Comparison of ENCODE assay signal across 16 cellular contexts in the genomic region with DNA sequence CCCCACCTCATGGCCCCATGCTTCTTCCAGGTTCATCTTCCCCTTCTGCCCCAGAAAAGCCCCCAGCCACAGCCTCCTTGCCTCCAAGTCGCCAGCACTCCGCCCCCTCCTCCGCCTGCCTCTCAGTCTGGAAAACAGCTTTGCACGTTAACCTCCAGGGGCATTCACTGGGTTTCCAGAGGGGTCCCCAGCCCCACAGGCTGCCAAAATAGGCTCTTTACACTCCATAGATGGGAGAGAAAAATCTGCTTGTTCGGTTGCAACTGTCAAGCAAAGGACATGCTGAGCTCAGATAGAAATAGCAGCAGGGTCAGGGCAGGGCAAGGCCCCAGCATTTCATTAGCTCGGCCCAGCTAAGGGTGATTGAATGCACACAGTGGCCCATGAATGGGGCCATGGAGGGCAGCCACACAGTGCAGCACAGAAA.
DNase-seq lines count a peak whose midpoint lies in the region; ATAC-seq and TF ChIP-seq lines count a peak whose summit lies in the region.
"Had no signal": no experiment of that assay in that cellular context is flagged by ENCODE, and none has a peak within 500 bp of the region (broad histone marks: within the 10 kb centered on the region; RNA-seq: fewer than 3 reads in every experiment).

No MANE protein-coding gene starts in this region.

- dilution Hi-C loops in IMR-90 (cut with HindIII; ENCODE audit: low sequenced_read_pairs, unreplicated experiment), result no loop called here

- H3K79me1 ChIP-seq in IMR-90 (ENCODE audit: low read depth in 1 of 2, low read length in 2 of 2), result no peaks in the 10 kb centered on the region

- H2AFZ ChIP-seq in IMR-90 (replicated peaks; ENCODE audit: low read length, poor library complexity) (no peak overlapping the region), PC-3 (ENCODE audit: low read length) (no peak overlapping the region)

- H3K9me2 ChIP-seq in PC-3 (replicated peaks; ENCODE audit: low read length), result no peaks in the 10 kb centered on the region

- POLR2A ChIA-PET in IMR-90 (lab: Charles Lee; ENCODE audit: unreplicated experiment), result no interaction called here
- POLR2A ChIA-PET in PC-3 (lab: Charles Lee; ENCODE audit: unreplicated experiment), result no interaction called here

- H2BK120ac ChIP-seq in IMR-90 (ENCODE audit: low read depth, low read length), result no peak overlapping the region

- no peaks in the 10 kb centered on the region for H3K79me2 ChIP-seq in PC-3 (ENCODE audit: low read length)

- H3K9me3 ChIP-seq in IMR-90 (ENCODE audit: control insufficient read depth, insufficient read depth, low read length) (no peaks in the 10 kb centered on the region), mesodermal cell (ENCODE audit: control insufficient read depth, low read length) (no peaks in the 10 kb centered on the region), gastrocnemius medialis (no peaks in the 10 kb centered on the region), PC-3 (ENCODE audit: low read length) (no peaks in the 10 kb centered on the region)
- H3K9me3 ChIP-seq: adrenal gland, pancreas, Peyer's patch had no signal

- no TSS peak for BruUV-seq in IMR-90 (replicated peaks; lab: Mats Ljungman, UMichigan)
- no TSS peak for BruUV-seq in PC-3 (replicated peaks; lab: Mats Ljungman, UMichigan)

- H3K4ac ChIP-seq in IMR-90 (ENCODE audit: low read depth, low read length), result no peak overlapping the region

- in situ Hi-C loops in IMR-90 (cut with MboI; ENCODE audit: low sequenced_read_pairs), result no loop called here
- in situ Hi-C loops in gastrocnemius medialis (cut with MboI; ENCODE audit: low sequenced_read_pairs in 4 of 4), result loop anchor here in 1 of 4 donors (25.0 kb wide), 1 partner anchor 248 kb away; a partner anchor contains a TSS

- intact Hi-C loops in IMR-90 (cut with micrococcal nuclease) (no loop called here), head of caudate nucleus (cut with DNase I) (no loop called here), gastrocnemius medialis (cut with DNase I; ENCODE audit: low total_unique reads) (no loop called here), PC-3 (cut with micrococcal nuclease) (no loop called here)

- no peak overlapping the region for H2BK5ac ChIP-seq in IMR-90 (ENCODE audit: low read depth, low read length, poor library complexity, severe bottlenecking)

- no peak overlapping the region for H4K8ac ChIP-seq in IMR-90 (ENCODE audit: low read depth in 2 of 2, low read length in 2 of 2)

- peaks cover 7% of the 10 kb centered on the region for H3K9me1 ChIP-seq in IMR-90 (ENCODE audit: insufficient read depth, low read length)

- H3K9ac ChIP-seq in IMR-90 (ENCODE audit: low read depth, low read length) (no peak overlapping the region), PC-3 (ENCODE audit: low read length) (no peak overlapping the region)

- H4K20me1 ChIP-seq in IMR-90 (ENCODE audit: insufficient read depth, low read length), result no peaks in the 10 kb centered on the region
- H4K20me1 ChIP-seq in PC-3 (ENCODE audit: low read length), result no peaks in the 10 kb centered on the region

- H3K56ac ChIP-seq in IMR-90 (ENCODE audit: extremely low read depth, insufficient read depth, low read length), result no peak overlapping the region

- H3K4me2 ChIP-seq in IMR-90 (ENCODE audit: low read depth, low read length), result no peak overlapping the region
- H3K4me2 ChIP-seq in PC-3 (ENCODE audit: low read length), result no peak overlapping the region

- H3K36me3 ChIP-seq in IMR-90 (ENCODE audit: control insufficient read depth, insufficient read depth, low read length), result no peaks in the 10 kb centered on the region
- H3K36me3 ChIP-seq in mesodermal cell (ENCODE audit: control insufficient read depth, insufficient read depth, low read length), result no peaks in the 10 kb centered on the region
- H3K36me3 ChIP-seq in gastrocnemius medialis, result no peaks in the 10 kb centered on the region
- no peaks in the 10 kb centered on the region for H3K36me3 ChIP-seq in PC-3 (ENCODE audit: low read depth, low read length)
- H3K36me3 ChIP-seq: adrenal gland, pancreas, Peyer's patch had no signal

- no peak for TF ChIP-seq RAD21 in IMR-90 (IDR thresholded peaks at IDR 0.05; ENCODE audit: low read length)

- H2AK9ac ChIP-seq in IMR-90 (replicated peaks; ENCODE audit: low read depth, low read length, poor library complexity), result no peak overlapping the region

- ATAC-seq in IMR-90 (ENCODE audit: low read depth) (no peak), gastrocnemius medialis (peak; percentile 46 to 71), HG03095 (IDR thresholded peaks at IDR 0.05; ENCODE audit: unreplicated experiment) (no peak), PC-3 (no peak), HG02938 (IDR thresholded peaks at IDR 0.05; ENCODE audit: unreplicated experiment) (no peak)
- ATAC-seq: pancreas had no signal

- CTCF ChIA-PET in IMR-90 (lab: Yijun Ruan, JAX) (interaction anchor here (0.6 kb wide), 1 partner anchor 80 kb away, joined by 3 read pairs; no protein-coding TSS in a partner anchor), PC-3 (lab: Charles Lee) (interaction anchor here (0.6 kb wide), 1 partner anchor 284 kb away, joined by 3 read pairs; no protein-coding TSS in a partner anchor)

- no peak overlapping the region for H3K18ac ChIP-seq in IMR-90 (ENCODE audit: low read depth, low read length)

- H3K27ac ChIP-seq in IMR-90 (ENCODE audit: insufficient read depth, low read length), result no peak overlapping the region
- H3K27ac ChIP-seq in mesodermal cell (ENCODE audit: low read depth, low read length, severe bottlenecking), result peak overlapping the region; percentile 50
- H3K27ac ChIP-seq in gastrocnemius medialis, result peak overlapping the region; percentile 66 to 84 (median 80)
- no peak overlapping the region for H3K27ac ChIP-seq in PC-3 (ENCODE audit: low read length)
- H3K27ac ChIP-seq: pancreas had no signal

- H3K4me1 ChIP-seq in IMR-90 (ENCODE audit: control insufficient read depth, insufficient read depth, low read length) (peaks cover 11% of the 10 kb centered on the region), mesodermal cell (ENCODE audit: control insufficient read depth, insufficient read depth, low read length, poor library complexity, severe bottlenecking) (peaks cover 4% of the 10 kb centered on the region), gastrocnemius medialis (peaks cover 37 to 46% of the 10 kb centered on the region in 2 donors), PC-3 (ENCODE audit: insufficient read depth, low read length) (peaks cover 20% of the 10 kb centered on the region)
- H3K4me1 ChIP-seq: Peyer's patch had no signal

- no peak overlapping the region for H3K4me3 ChIP-seq in IMR-90 (ENCODE audit: insufficient read depth, low read depth, low read length)
- no peak overlapping the region for H3K4me3 ChIP-seq in mesodermal cell (ENCODE audit: extremely low read depth, insufficient read depth, low read length, poor library complexity, severe bottlenecking)
- H3K4me3 ChIP-seq in gastrocnemius medialis, result no peak overlapping the region
- H3K4me3 ChIP-seq in PC-3 (ENCODE audit: low read length), result no peak overlapping the region
- H3K4me3 ChIP-seq: adrenal gland, pancreas, Peyer's patch had no signal

- TF ChIP-seq POLR2A in IMR-90 (IDR thresholded peaks at IDR 0.05; ENCODE audit: low read depth, low read length), result no peak
- TF ChIP-seq POLR2A in gastrocnemius medialis (IDR thresholded peaks at IDR 0.05), result no peak

- H2AK5ac ChIP-seq in IMR-90 (ENCODE audit: low read depth, low read length), result no peak overlapping the region; the same call in 1 of the 2 replicates

- no peak overlapping the region for H2BK15ac ChIP-seq in IMR-90 (ENCODE audit: low read depth, low read length)

- DNase-seq in IMR-90, result no peak
- peak in 36 of 42 donors; percentile 19 to 77 (median 46) for DNase-seq in head of caudate nucleus
- peak in 1 of 2 donors; percentile 66 for DNase-seq in gastrocnemius medialis
- DNase-seq in NOMO-1 treated with dmso at 0.1 percent for 144 hours (lab: John Stamatoyannopoulos, UW; ENCODE audit: unreplicated experiment), result no peak
- DNase-seq in PC-3, result no peak
- DNase-seq: ACHN; activated CD4-positive, alpha-beta T cell treated with anti-CD3 and anti-CD28 coated beads for 48 hours; activated gamma-delta T cell; effector CD4-positive, alpha-beta T cell; NCI-H1436 treated with DMSO at 0.1 percent for 48 hours; pancreas; Peyer's patch had no signal

- no peak overlapping the region for H3K14ac ChIP-seq in IMR-90 (replicated peaks; ENCODE audit: low read depth, low read length)

- peak overlapping the region; percentile 46; the same call in 1 of the 2 replicates for H4K91ac ChIP-seq in IMR-90 (ENCODE audit: insufficient read depth, low read depth, low read length)

- H4K5ac ChIP-seq in IMR-90 (ENCODE audit: low read depth, low read length), result no peak overlapping the region

- no peaks in the 10 kb centered on the region for H3F3A ChIP-seq in PC-3 (ENCODE audit: low read length, unreplicated experiment)

- H3K27me3 ChIP-seq in IMR-90 (ENCODE audit: control insufficient read depth, insufficient read depth, low read length) (no peaks in the 10 kb centered on the region), gastrocnemius medialis (no peaks in the 10 kb centered on the region), PC-3 (ENCODE audit: low read length) (no peaks in the 10 kb centered on the region)
- H3K27me3 ChIP-seq: adrenal gland, pancreas, Peyer's patch had no signal

- TF ChIP-seq CTCF in IMR-90 (conservative IDR thresholded peaks at IDR 0.05; ENCODE audit: low read depth, low read length), result no peak
- TF ChIP-seq CTCF in gastrocnemius medialis (IDR thresholded peaks at IDR 0.05 in 4 of 5, conservative IDR thresholded peaks at IDR 0.05 in 1 of 5), result no peak
- TF ChIP-seq CTCF in PC-3 (conservative IDR thresholded peaks at IDR 0.05; ENCODE audit: low read depth, low read length), result no peak

- H3K23ac ChIP-seq in IMR-90 (ENCODE audit: low read depth, low read length), result no peak overlapping the region

- H2BK20ac ChIP-seq in IMR-90 (ENCODE audit: low read depth, low read length), result no peak overlapping the region

- 57% methylated on average over 1 of the region's 6 CpGs; no CpG with 5 or more reads in 1 of the 2 experiments for WGBS in IMR-90 (ENCODE audit: extremely low coverage in 2 of 2, insufficient read length in 1 of 2), 2 experiments
- WGBS in mesodermal cell (ENCODE audit: insufficient coverage in 2 of 2), 2 experiments, result 79 to 80% methylated on average over 5 to 6 of the region's 6 CpGs

TF ChIP-seq in IMR-90, 13 proteins besides CTCF, POLR2A, EP300 and RAD21:
- no peak for TF ChIP-seq RFX5 (IDR thresholded peaks at IDR 0.05; ENCODE audit: low read depth, low read length)

Comparison
In these comparisons a context has a peak if more than half of its experiments do, and no peak if none do; other contexts are left out.
1. ATAC-seq: peak in gastrocnemius medialis (2 of 2); none in IMR-90 (single experiment), HG03095 (single experiment), PC-3 (single experiment) and HG02938 (single experiment).
2. DNase-seq: peak in head of caudate nucleus (36 of 42); none in IMR-90 (single experiment), NOMO-1 treated with dmso at 0.1 percent for 144 hours (single experiment) and PC-3 (single experiment).
3. H3K27ac ChIP-seq: peak in mesodermal cell (single experiment) and gastrocnemius medialis (4 of 4); none in IMR-90 (single experiment) and PC-3 (single experiment).